In the genomic region with DNA sequence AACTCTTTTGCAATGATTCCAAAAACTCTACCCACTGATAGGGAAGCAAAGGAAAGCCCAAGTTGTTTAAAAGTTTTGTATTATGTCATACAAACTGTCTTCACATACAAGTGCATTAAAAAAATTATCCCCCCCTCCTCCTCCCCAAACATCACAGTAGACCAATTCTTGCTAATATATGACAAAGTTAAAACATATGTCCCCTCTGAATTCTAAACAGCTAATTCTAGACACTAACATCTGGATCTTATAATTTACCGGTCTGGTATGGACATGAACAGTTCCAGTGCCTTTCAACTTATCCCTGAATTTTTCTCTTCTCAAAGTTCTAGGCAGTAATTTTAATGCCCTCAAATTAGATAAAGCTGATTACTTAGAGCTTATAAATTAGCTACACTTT, we compare ENCODE assay signal across 21 cellular contexts. TPM values are rescaled to one million over a fixed set of nuclear protein-coding genes. Genes with fewer than 3 reads are reported as not detected.
"Had no signal": no experiment of that assay in that cellular context is flagged by ENCODE, and none has a peak within 500 bp of the region (broad histone marks: within the 10 kb centered on the region; RNA-seq: fewer than 3 reads in every experiment).

No MANE protein-coding gene starts in this region.

- H3K27ac ChIP-seq: adrenal gland, cardiac muscle cell, neural progenitor cell, ovary, right lobe of liver, SJSA1, upper lobe of left lung had no signal

- H3K4me3 Mint-ChIP-seq: activated T-cell treated with anti-CD3 and anti-CD28 coated beads, Interleukin-2, amount 50 U/mL, for 4 hours; neural progenitor cell had no signal

- H3K36me3 ChIP-seq: ovary had no signal

- H3K9me3 Mint-ChIP-seq: activated T-cell treated with anti-CD3 and anti-CD28 coated beads, Interleukin-2, amount 50 U/mL, for 4 hours; neural progenitor cell had no signal

- H3K4me3 ChIP-seq: adrenal gland, cardiac muscle cell, neural progenitor cell, ovary, right lobe of liver, SJSA1, smooth muscle cell, upper lobe of left lung had no signal

- H3K4me1 ChIP-seq: neural progenitor cell, right lobe of liver had no signal

- ATAC-seq: activated T-cell treated with anti-CD3 and anti-CD28 coated beads, Interleukin-2, amount 50 U/mL, for 4 hours; esophagus mucosa; left ventricle myocardium superior; right lobe of liver; stimulated activated naive CD8-positive, alpha-beta T cell treated with anti-CD3 and anti-CD28 coated beads, Interleukin-15, Interleukin-2, amounts not matched to agents 100 U/mL and 50 U/mL, for 24 hours had no signal

- H3K4me1 Mint-ChIP-seq: neural progenitor cell had no signal

- DNase-seq: activated CD4-positive, alpha-beta T cell treated with anti-CD3 and anti-CD28 coated beads for 4 hours; activated gamma-delta T cell; activated T-cell treated with anti-CD3 and anti-CD28 coated beads, Interleukin-2, amount 50 U/mL, for 4 hours; adrenal gland; glutamatergic neuron; hypothalamus; kidney glomerular epithelial cell; left ventricle myocardium superior; ovary; right lobe of liver; stimulated activated CD4-positive, alpha-beta T cell treated with anti-CD3 and anti-CD28 coated beads, Interleukin-4, amount 100 ng/mL, for 4 hours; stimulated activated CD8-positive, alpha-beta memory T cell treated with anti-CD3 and anti-CD28 coated beads, Interleukin-4, amount 100 ng/mL, for 48 hours; stimulated activated naive CD8-positive, alpha-beta T cell treated with anti-CD3 and anti-CD28 coated beads, Interleukin-15, Interleukin-2, amounts not matched to agents 100 U/mL and 50 U/mL, for 24 hours; upper lobe of left lung had no signal

- H3K27ac Mint-ChIP-seq: neural progenitor cell had no signal

- H3K27me3 ChIP-seq: adrenal gland, cardiac muscle cell, neural progenitor cell, ovary, right lobe of liver, SJSA1, upper lobe of left lung had no signal

- H3K9me3 ChIP-seq: adrenal gland, ovary, right lobe of liver, SJSA1, upper lobe of left lung had no signal

RNA-seq across cellular contexts. Expression of gene RXFP4, which starts 43.7 kb away (rescaled TPM):
- total RNA-seq: activated T-cell treated with anti-CD3 and anti-CD28 coated beads, Interleukin-2, amount 50 U/mL, for 4 hours; adrenal gland; esophagus mucosa; left ventricle myocardium superior; ovary; pulmonary artery endothelial cell; right lobe of liver; SJSA1; smooth muscle cell; temporal lobe; upper lobe of left lung had no signal
